In genomic region chr17:32943206-32943605, GRCh38 we compare ENCODE assay signal across 19 cellular contexts. TPM values are rescaled to one million over a fixed set of nuclear protein-coding genes. Genes with fewer than 3 reads are reported as not detected.
DNase-seq lines count a peak whose midpoint lies in the region; ATAC-seq and TF ChIP-seq lines count a peak whose summit lies in the region.
"Had no signal": no experiment of that assay in that cellular context is flagged by ENCODE, and none has a peak within 500 bp of the region (broad histone marks: within the 10 kb centered on the region; RNA-seq: fewer than 3 reads in every experiment).

No MANE protein-coding gene starts in this region.

- ATAC-seq in RWPE2 (ENCODE audit: low read depth) = 0 out of 3 replicates have a peak, but pooled peaks have one; percentile 19
- ATAC-seq in mucosa of descending colon = peak; percentile 62
- ATAC-seq in GM21576 (IDR thresholded peaks at IDR 0.05; ENCODE audit: unreplicated experiment) = no peak
- no peak for ATAC-seq in GM19467 (IDR thresholded peaks at IDR 0.05; ENCODE audit: unreplicated experiment)
- ATAC-seq: effector memory CD8-positive, alpha-beta T cell; stimulated activated naive B cell treated with anti-CD40 and anti-IgM and Interleukin-4, amounts not matched to agents 10 μg/mL and 1 μg/mL and 100 μg/mL, for 72 hours had no signal

- H3K9me3 ChIP-seq in RWPE2 (ENCODE audit: severe bottlenecking) = no peaks in the 10 kb centered on the region
- H3K9me3 ChIP-seq in fibroblast of lung (ENCODE audit: control insufficient read depth, insufficient read depth, low read depth, low read length) = no peaks in the 10 kb centered on the region
- no peaks in the 10 kb centered on the region for H3K9me3 ChIP-seq in mucosa of descending colon

- H3K4me3 ChIP-seq in AG10803 (ENCODE audit: low read length) (no peak overlapping the region), RWPE2 (ENCODE audit: severe bottlenecking) (no peak overlapping the region), fibroblast of lung (replicated peaks in 1 of 4; ENCODE audit: control extremely low read depth in 1 of 4, insufficient read depth in 1 of 4, low read depth in 3 of 4, low read length in 4 of 4) (no peak overlapping the region), mucosa of descending colon (no peak overlapping the region)
- H3K4me3 ChIP-seq: spleen had no signal

- intact Hi-C loops in mucosa of descending colon (cut with DNase I, micrococcal nuclease) = no loop called here

- peaks cover 6% of the 10 kb centered on the region; the same call in 1 of the 2 replicates for H3K36me3 ChIP-seq in RWPE2 (ENCODE audit: low read depth)
- H3K36me3 ChIP-seq in fibroblast of lung (ENCODE audit: control insufficient read depth, insufficient read depth, low read length) = no peaks in the 10 kb centered on the region
- no peaks in the 10 kb centered on the region for H3K36me3 ChIP-seq in mucosa of descending colon (ENCODE audit: low read depth)

- TF ChIP-seq CTCF in AG10803 (conservative IDR thresholded peaks at IDR 0.05; ENCODE audit: low read length) = no peak
- no peak for TF ChIP-seq CTCF in RWPE2 (IDR thresholded peaks at IDR 0.05; ENCODE audit: poor library complexity, severe bottlenecking)
- no peak for TF ChIP-seq CTCF in fibroblast of lung (conservative IDR thresholded peaks at IDR 0.05 in 1 of 2, IDR thresholded peaks at IDR 0.05 in 1 of 2; ENCODE audit: low read depth in 1 of 2, low read length in 2 of 2)
- TF ChIP-seq CTCF in mucosa of descending colon (IDR thresholded peaks at IDR 0.05) = no peak

- no peaks in the 10 kb centered on the region for H3K79me2 ChIP-seq in fibroblast of lung (ENCODE audit: control insufficient read depth, insufficient read depth, low read length)

- no peak overlapping the region for H2AFZ ChIP-seq in fibroblast of lung (ENCODE audit: low read length)

- H3K27ac ChIP-seq in RWPE2 (ENCODE audit: poor library complexity, severe bottlenecking) (no peak overlapping the region), fibroblast of lung (ENCODE audit: insufficient read depth, low read length) (peak overlapping the region; percentile 36)

- H3K4me1 ChIP-seq in RWPE2 (ENCODE audit: insufficient read depth, poor library complexity, severe bottlenecking) (peaks cover 13% of the 10 kb centered on the region), fibroblast of lung (ENCODE audit: control insufficient read depth, extremely low read depth, insufficient read depth, low read length) (peaks cover 10% of the 10 kb centered on the region), mucosa of descending colon (ENCODE audit: low read depth) (peaks cover 10% of the 10 kb centered on the region)
- H3K4me1 ChIP-seq: spleen had no signal

- no peak overlapping the region for H3K4me2 ChIP-seq in fibroblast of lung (ENCODE audit: extremely low read depth, insufficient read depth, low read length)

- H3K27me3 ChIP-seq in RWPE2 (ENCODE audit: insufficient read depth, poor library complexity, severe bottlenecking) (no peaks in the 10 kb centered on the region), fibroblast of lung (ENCODE audit: control insufficient read depth, insufficient read depth, low read length) (no peaks in the 10 kb centered on the region)
- H3K27me3 ChIP-seq: spleen had no signal

- DNase-seq in AG10803 (ENCODE audit: low read depth) = peak; percentile 87
- DNase-seq in RWPE2 (ENCODE audit: low spot score) = no peak
- peak in 1 of 2 donors; percentile 43 for DNase-seq in fibroblast of lung (ENCODE audit: low read depth in 2 of 2)
- DNase-seq in mucosa of descending colon = no peak
- DNase-seq in NCI-H2081 (lab: John Stamatoyannopoulos, UW) = no peak
- no peak for DNase-seq in globus pallidus (ENCODE audit: low spot score)
- DNase-seq: activated naive CD4-positive, alpha-beta T cell treated with anti-CD3 and anti-CD28 coated beads, Interleukin-2, amount 50 U/mL, for 16 hours; activated T-cell treated with anti-CD3 and anti-CD28 coated beads for 4 hours; central memory CD4-positive, alpha-beta T cell; effector memory CD8-positive, alpha-beta T cell; NCI-H446 treated with DMSO at 0.1 percent for 48 hours; SIG-M5; spleen; stimulated activated naive B cell treated with anti-CD40 and anti-IgM and Interleukin-4, amounts not matched to agents 10 μg/mL and 1 μg/mL and 100 μg/mL, for 72 hours had no signal

- no peak overlapping the region for H3K9ac ChIP-seq in fibroblast of lung (ENCODE audit: insufficient read depth, low read length)

- H4K20me1 ChIP-seq in fibroblast of lung (ENCODE audit: control insufficient read depth, extremely low read depth, insufficient read depth, low read length) = no peaks in the 10 kb centered on the region

RNA-seq across cellular contexts. Expression of gene TMEM98, which starts 15.3 kb away (rescaled TPM):
- total RNA-seq in fibroblast of lung (153 and 190 TPM in 2 replicates), mucosa of descending colon (100 to 1,000 TPM in 1 of 3 donors, 10 to 100 TPM in 2; 56.4 to 175 (median 85.9) TPM)
- polyA plus RNA-seq in fibroblast of lung = 172 and 220 TPM in 2 replicates
- 100.0 and 127 TPM in 2 replicates for polyA plus RNA-seq in fibroblast of lung (2012)
- polyA minus RNA-seq in fibroblast of lung (ENCODE audit: low replicate concordance) = 529 and 610 TPM in 2 replicates

RNA-seq across cellular contexts. Expression of gene SPACA3, which starts 48.4 kb away (rescaled TPM):
- not detected in 2 replicates for total RNA-seq in fibroblast of lung
- polyA plus RNA-seq in fibroblast of lung = not detected in 2 replicates
- not detected in 2 replicates for polyA plus RNA-seq in fibroblast of lung (2012)
- not detected in 2 replicates for polyA minus RNA-seq in fibroblast of lung (ENCODE audit: low replicate concordance)
- not detected for total RNA-seq in mucosa of descending colon
- total RNA-seq: glomerular endothelial cell, osteocyte, spleen, urinary bladder had no signal
- polyA plus RNA-seq: spleen, urinary bladder had no signal

Comparison
In these comparisons a context has a peak if more than half of its experiments do, and no peak if none do; other contexts are left out.
1. ATAC-seq: peak in RWPE2 (single experiment) and mucosa of descending colon (single experiment); none in GM21576 (single experiment) and GM19467 (single experiment).